ENCODE assay signal across 9 cellular contexts in the genomic region with DNA sequence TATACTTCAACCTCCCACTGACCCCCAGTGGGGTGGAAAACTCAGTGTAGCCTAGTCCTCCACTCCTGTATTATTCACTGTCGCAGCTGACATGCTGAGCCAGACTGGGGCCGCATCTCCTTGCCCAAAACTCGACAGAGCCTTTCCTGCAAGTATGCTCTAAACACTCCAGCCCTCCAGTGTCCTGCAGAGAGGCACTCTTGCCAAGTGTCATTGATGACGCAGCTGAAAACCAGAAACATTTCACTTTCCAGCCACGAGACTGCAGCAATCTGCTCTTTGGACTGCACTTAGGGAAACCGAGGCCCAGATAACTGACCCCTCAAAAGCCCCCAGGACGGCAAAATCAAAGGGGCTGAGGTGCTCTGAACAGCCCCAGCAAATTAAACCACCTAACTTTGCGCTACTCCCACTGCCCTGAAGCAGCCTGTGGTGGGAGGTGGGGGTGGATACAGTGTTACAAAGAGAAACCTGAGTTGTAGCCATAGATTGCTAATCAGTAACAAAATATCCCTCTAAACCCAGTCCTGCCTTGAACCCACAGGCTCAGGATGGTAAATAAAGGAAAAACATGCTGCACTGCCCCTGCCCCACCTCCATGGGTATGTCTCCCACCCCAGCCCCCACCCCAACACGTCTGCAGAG. TPM values are rescaled to one million over a fixed set of nuclear protein-coding genes. Genes with fewer than 3 reads are reported as not detected.
A peak's percentile ranks its signal among the peaks of the same experiment; 100 is the strongest.
DNase-seq lines count a peak whose midpoint lies in the region; ATAC-seq, FAIRE-seq and TF ChIP-seq lines count a peak whose summit lies in the region.
"Had no signal": no experiment of that assay in that cellular context is flagged by ENCODE, and none has a peak within 500 bp of the region (broad histone marks: within the 10 kb centered on the region; RNA-seq: fewer than 3 reads in every experiment).

No MANE protein-coding gene starts in this region.

- no peak for TF ChIP-seq EP300 in SK-N-SH (IDR thresholded peaks at IDR 0.05; ENCODE audit: borderline replicate concordance in 1 of 2, low read depth in 1 of 2, low read length in 1 of 2)

- H3K27me3 ChIP-seq in SK-N-SH (ENCODE audit: insufficient read depth) (no peaks in the 10 kb centered on the region), left lung (peaks cover 0 to 44% of the 10 kb centered on the region in 2 donors), stomach smooth muscle (ENCODE audit: control insufficient read depth in 1 of 2, insufficient read depth in 2 of 2, low read length in 2 of 2) (no peaks in the 10 kb centered on the region), mesendoderm (ENCODE audit: insufficient read depth, low read length, poor library complexity) (peaks cover 13% of the 10 kb centered on the region)

- H3K27ac ChIP-seq in SK-N-SH (ENCODE audit: low read depth in 2 of 2, low read length in 1 of 2) (peak overlapping the region in 1 of 2 experiments; percentile 5; a peak in 1 of 4 replicates), left lung (peak overlapping the region; percentile 51 to 65), stomach smooth muscle (ENCODE audit: low read length) (peak overlapping the region; percentile 77), mesendoderm (ENCODE audit: low read depth, low read length) (no peak overlapping the region)

- 82% methylated on average over 8 of the region's 9 CpGs for WGBS in SK-N-SH (ENCODE audit: low lambda C conversion rate)
- no CpG with 5 or more reads among the region's 9 CpGs for WGBS in mesendoderm (ENCODE audit: extremely low coverage, insufficient coverage, low lambda C conversion rate)

- H2BK120ac ChIP-seq in mesendoderm (ENCODE audit: low read depth, low read length): no peak overlapping the region

- no peaks in the 10 kb centered on the region for H3K9me3 ChIP-seq in SK-N-SH
- no peaks in the 10 kb centered on the region for H3K9me3 ChIP-seq in left lung
- no peaks in the 10 kb centered on the region for H3K9me3 ChIP-seq in stomach smooth muscle (ENCODE audit: control insufficient read depth in 2 of 2, low read length in 2 of 2)

- H2AK5ac ChIP-seq in mesendoderm (ENCODE audit: low read length): no peak overlapping the region

- no peak for FAIRE-seq in GM19239 (lab: Jason Lieb, UNC)

- TF ChIP-seq CTCF in SK-N-SH (IDR thresholded peaks at IDR 0.05) (no peak), left lung (IDR thresholded peaks at IDR 0.05) (no peak)

- peaks cover 11% of the 10 kb centered on the region for H3K79me1 ChIP-seq in mesendoderm (ENCODE audit: low read length)

- intact Hi-C loops in left lung (cut with DNase I): no loop called here

- CTCF ChIA-PET in SK-N-SH (lab: Yijun Ruan, JAX): interaction anchor here (0.7 to 4.9 kb wide), 8 partner anchors 11 to 84 kb away, joined by 3 to 37 read pairs (median 6); no protein-coding TSS in a partner anchor

- no peaks in the 10 kb centered on the region for H3F3A ChIP-seq in SK-N-SH (replicated peaks; ENCODE audit: insufficient read depth)

- no peak overlapping the region for H3K18ac ChIP-seq in mesendoderm (ENCODE audit: low read length)

- no peaks in the 10 kb centered on the region for H3K9me2 ChIP-seq in SK-N-SH

- H3K9ac ChIP-seq in SK-N-SH (peak overlapping the region; percentile 3; the same call in 1 of the 2 replicates), stomach smooth muscle (ENCODE audit: low read length in 2 of 2) (peak overlapping the region; percentile 42 to 50), mesendoderm (ENCODE audit: low read length) (no peak overlapping the region)

- peaks cover 71% of the 10 kb centered on the region for H3K79me2 ChIP-seq in SK-N-SH (ENCODE audit: insufficient read depth)
- peaks cover 4% of the 10 kb centered on the region for H3K79me2 ChIP-seq in mesendoderm (ENCODE audit: control insufficient read depth, insufficient read depth, low read length)

- no peak overlapping the region for H3K4ac ChIP-seq in mesendoderm (ENCODE audit: low read depth, low read length)

- H3K36me3 ChIP-seq in SK-N-SH (replicated peaks in 1 of 2; ENCODE audit: control insufficient read depth in 1 of 2, insufficient read depth in 2 of 2, low read length in 1 of 2): no peaks in the 10 kb centered on the region
- H3K36me3 ChIP-seq in left lung: no peaks in the 10 kb centered on the region
- H3K36me3 ChIP-seq in stomach smooth muscle (ENCODE audit: control insufficient read depth in 2 of 2, insufficient read depth in 2 of 2, low read length in 2 of 2): no peaks in the 10 kb centered on the region
- H3K36me3 ChIP-seq in mesendoderm (ENCODE audit: control insufficient read depth, insufficient read depth, low read length): no peaks in the 10 kb centered on the region

- peak overlapping the region; percentile 35 to 66 for H3K4me3 ChIP-seq in SK-N-SH (ENCODE audit: low read depth in 2 of 2, low read length in 1 of 2)
- H3K4me3 ChIP-seq in left lung: peak overlapping the region; percentile 18 to 43
- peak overlapping the region; percentile 67 to 83 for H3K4me3 ChIP-seq in stomach smooth muscle (ENCODE audit: low read length in 2 of 2)
- H3K4me3 ChIP-seq in mesendoderm (ENCODE audit: low read length): no peak overlapping the region

- DNase-seq in SK-N-SH: no peak
- DNase-seq in astrocyte of the hippocampus (ENCODE audit: low read depth, low spot score): peak; percentile 72
- DNase-seq in left lung: peak in 1 of 2 donors; percentile 58
- DNase-seq in GM19239 (ENCODE audit: insufficient read length, low spot score): no peak
- no peak for DNase-seq in mesendoderm
- DNase-seq in stimulated activated CD4-positive, alpha-beta T cell treated with anti-CD3 and anti-CD28 coated beads, Interleukin-4, amount 100 ng/mL, for 4 hours: no peak
- DNase-seq: effector CD8-positive, alpha-beta T cell had no signal

- H3K4me1 ChIP-seq in SK-N-SH (ENCODE audit: control insufficient read depth in 1 of 2, insufficient read depth in 2 of 2, low read depth in 1 of 2, low read length in 1 of 2): peaks cover 22 to 80% of the 10 kb centered on the region in 2 experiments
- H3K4me1 ChIP-seq in left lung: peaks cover 18 to 74% of the 10 kb centered on the region in 2 donors
- H3K4me1 ChIP-seq in stomach smooth muscle (ENCODE audit: control insufficient read depth, insufficient read depth, low read length): peaks cover 87% of the 10 kb centered on the region
- peaks cover 7% of the 10 kb centered on the region for H3K4me1 ChIP-seq in mesendoderm (ENCODE audit: control insufficient read depth, low read depth, low read length)

- H2BK5ac ChIP-seq in mesendoderm (ENCODE audit: low read length): no peak overlapping the region

- peaks cover 55% of the 10 kb centered on the region for H4K20me1 ChIP-seq in SK-N-SH (ENCODE audit: insufficient read depth)

- no peak overlapping the region for H2BK15ac ChIP-seq in mesendoderm (replicated peaks; ENCODE audit: low read depth)

- POLR2A ChIA-PET in SK-N-SH (lab: Yijun Ruan, JAX): interaction anchor here (0.9 kb wide), 1 partner anchor 38 kb away, joined by 3 read pairs; no protein-coding TSS in a partner anchor

- H3K56ac ChIP-seq in mesendoderm (ENCODE audit: low read length): no peak overlapping the region

- TF ChIP-seq RAD21 in SK-N-SH (IDR thresholded peaks at IDR 0.05; ENCODE audit: low read length): no peak

- H4K5ac ChIP-seq in mesendoderm (ENCODE audit: low read length): no peak overlapping the region

- ATAC-seq in SK-N-SH treated with all-trans-retinoic acid at 6 μM for 48 hours: no peak
- ATAC-seq in left lung: peak; percentile 7

- H4K8ac ChIP-seq in mesendoderm (ENCODE audit: low read depth, low read length): no peak overlapping the region

- H2AFZ ChIP-seq in SK-N-SH (ENCODE audit: low read depth): no peak overlapping the region

- H3K4me2 ChIP-seq in SK-N-SH (peak overlapping the region; percentile 89), mesendoderm (ENCODE audit: low read length) (no peak overlapping the region)

- no peak overlapping the region for H3K23ac ChIP-seq in mesendoderm (ENCODE audit: low read length)

TF ChIP-seq in SK-N-SH, 30 proteins besides CTCF, POLR2A, EP300 and RAD21:
- no peak for TF ChIP-seq NFIC (IDR thresholded peaks at IDR 0.05; ENCODE audit: borderline replicate concordance)
- TF ChIP-seq MEF2A (IDR thresholded peaks at IDR 0.05; ENCODE audit: borderline replicate concordance, low read depth): no peak
- no peak for TF ChIP-seq JUND (IDR thresholded peaks at IDR 0.05)
- TF ChIP-seq ELF1 (IDR thresholded peaks at IDR 0.05): no peak
- no peak for TF ChIP-seq SIN3A (IDR thresholded peaks at IDR 0.05; ENCODE audit: borderline replicate concordance, low read depth, low read length)
- TF ChIP-seq YY1 (IDR thresholded peaks at IDR 0.05; ENCODE audit: low read depth): no peak
- no peak for TF ChIP-seq NRF1 (IDR thresholded peaks at IDR 0.05; ENCODE audit: low read depth, low read length)

TF ChIP-seq in SK-N-SH treated with all-trans-retinoic acid at 6 μM for 48 hours, 23 proteins besides CTCF, POLR2A, EP300 and RAD21:
- no peak for TF ChIP-seq ISL1 (CRISPR knock-in tag; IDR thresholded peaks at IDR 0.05)
- no peak for TF ChIP-seq PPARA (CRISPR knock-in tag; IDR thresholded peaks at IDR 0.05; ENCODE audit: borderline replicate concordance)

RNA-seq across cellular contexts. Expression of a gene that starts 2.6 kb away (rescaled TPM):
- 9.6 and 10.6 TPM in 2 replicates for polyA plus RNA-seq in SK-N-SH (2012; rRNA removed)
- 5.3 and 8.4 TPM in 2 replicates for polyA plus RNA-seq in SK-N-SH (2012; cell fraction: cytosol; rRNA removed)
- 12.9 and 13.1 TPM in 2 replicates for polyA plus RNA-seq in SK-N-SH (2012; cell fraction: nucleus; rRNA removed)
- 10 to 100 TPM; 16.4 to 19.0 TPM for total RNA-seq in left lung
- polyA plus RNA-seq in mesendoderm (2013, experiment 1 of 2): 10.1 TPM
- polyA plus RNA-seq in mesendoderm (2013, experiment 2 of 2): 10.7 TPM

RNA-seq across cellular contexts. Expression of a gene that starts 43.5 kb away (rescaled TPM):
- 0.02 TPM in 2 replicates for polyA plus RNA-seq in SK-N-SH (2012; rRNA removed)
- 0.01 and 0.03 TPM in 2 replicates for polyA plus RNA-seq in SK-N-SH (2012; cell fraction: cytosol; rRNA removed)
- 0.01 and 0.05 TPM in 2 replicates for polyA plus RNA-seq in SK-N-SH (2012; cell fraction: nucleus; rRNA removed)
- total RNA-seq in left lung: 1 to 10 TPM; 2.5 to 2.9 TPM
- polyA plus RNA-seq in mesendoderm (2013, experiment 1 of 2): 0.63 TPM
- 0.66 TPM for polyA plus RNA-seq in mesendoderm (2013, experiment 2 of 2)
